ENCODE assay signal across 8 cellular contexts in the genomic region with DNA sequence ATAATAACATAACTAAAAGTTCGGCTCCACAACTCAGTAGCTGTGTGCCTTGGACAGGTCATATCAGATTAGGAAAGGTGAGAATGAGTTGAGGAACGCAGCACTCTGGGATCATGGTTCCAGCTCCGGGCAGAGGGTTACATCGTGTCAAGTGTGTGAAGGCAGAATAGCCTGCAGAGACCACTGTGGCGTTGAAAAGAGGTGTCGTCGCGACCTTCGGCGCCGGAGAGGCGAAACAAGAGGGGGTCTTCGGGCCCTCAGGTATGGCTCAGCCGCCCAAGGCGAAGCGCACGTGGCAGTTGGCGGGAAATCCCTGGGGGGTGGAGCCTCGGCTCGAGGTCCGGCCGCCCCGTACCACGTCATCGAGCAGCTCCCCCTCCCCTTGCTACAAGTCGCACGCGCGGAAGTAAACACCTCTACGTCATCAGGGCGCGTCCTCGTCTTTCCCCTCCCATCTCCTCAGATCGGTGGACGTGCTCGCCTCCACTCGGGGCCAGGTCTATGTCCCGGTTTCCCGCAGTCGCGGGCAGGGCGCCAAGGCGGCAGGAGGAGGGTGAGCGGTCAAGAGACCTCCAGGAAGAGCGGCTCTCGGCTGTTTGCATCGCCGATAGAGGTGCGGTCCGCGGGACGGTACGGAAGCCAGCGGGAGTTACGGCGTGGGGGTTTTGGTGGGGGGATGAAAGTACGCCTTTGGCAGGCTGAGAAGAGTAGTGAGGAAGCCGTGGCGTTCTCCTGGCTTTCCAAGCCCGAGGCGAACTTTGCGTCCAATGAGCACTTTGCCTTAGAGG. TPM values are rescaled to one million over a fixed set of nuclear protein-coding genes. Genes with fewer than 3 reads are reported as not detected.
DNase-seq lines count a peak whose midpoint lies in the region; ATAC-seq and TF ChIP-seq lines count a peak whose summit lies in the region.

A gene with protein sequence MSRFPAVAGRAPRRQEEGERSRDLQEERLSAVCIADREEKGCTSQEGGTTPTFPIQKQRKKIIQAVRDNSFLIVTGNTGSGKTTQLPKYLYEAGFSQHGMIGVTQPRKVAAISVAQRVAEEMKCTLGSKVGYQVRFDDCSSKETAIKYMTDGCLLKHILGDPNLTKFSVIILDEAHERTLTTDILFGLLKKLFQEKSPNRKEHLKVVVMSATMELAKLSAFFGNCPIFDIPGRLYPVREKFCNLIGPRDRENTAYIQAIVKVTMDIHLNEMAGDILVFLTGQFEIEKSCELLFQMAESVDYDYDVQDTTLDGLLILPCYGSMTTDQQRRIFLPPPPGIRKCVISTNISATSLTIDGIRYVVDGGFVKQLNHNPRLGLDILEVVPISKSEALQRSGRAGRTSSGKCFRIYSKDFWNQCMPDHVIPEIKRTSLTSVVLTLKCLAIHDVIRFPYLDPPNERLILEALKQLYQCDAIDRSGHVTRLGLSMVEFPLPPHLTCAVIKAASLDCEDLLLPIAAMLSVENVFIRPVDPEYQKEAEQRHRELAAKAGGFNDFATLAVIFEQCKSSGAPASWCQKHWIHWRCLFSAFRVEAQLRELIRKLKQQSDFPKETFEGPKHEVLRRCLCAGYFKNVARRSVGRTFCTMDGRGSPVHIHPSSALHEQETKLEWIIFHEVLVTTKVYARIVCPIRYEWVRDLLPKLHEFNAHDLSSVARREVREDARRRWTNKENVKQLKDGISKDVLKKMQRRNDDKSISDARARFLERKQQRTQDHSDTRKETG (plus strand): TSS at position 440 of the 788 bp plus-strand sequence. CDS start 62 bp downstream, at position 502.

- peaks cover 14 to 19% (median 15%) of the 10 kb centered on the region in 3 donors for H3K4me1 Mint-ChIP-seq in IgD-negative memory B cell

- no peaks in the 10 kb centered on the region for H3K9me3 ChIP-seq in mononuclear cell (ENCODE audit: low read depth, low read length)

- H3K4me3 ChIP-seq in epithelial cell of esophagus (ENCODE audit: low read length) (peak within 1 kb of the TSS; percentile 99), mononuclear cell (ENCODE audit: low read length) (peak within 1 kb of the TSS; percentile 86)

- H3K4me1 ChIP-seq in mononuclear cell (ENCODE audit: insufficient read depth, low read length) = peaks cover 15% of the 10 kb centered on the region

- H3K4me3 Mint-ChIP-seq in IgD-negative memory B cell = peak within 1 kb of the TSS; percentile 96 to 100 (median 100)

- ATAC-seq in GM21447 (IDR thresholded peaks at IDR 0.05; ENCODE audit: unreplicated experiment) = peak; percentile 84

- no peaks in the 10 kb centered on the region for H3K27me3 Mint-ChIP-seq in IgD-negative memory B cell

- peak within 1 kb of the TSS; percentile 92 to 100 (median 98) for H3K27ac Mint-ChIP-seq in IgD-negative memory B cell

- no peaks in the 10 kb centered on the region for H3K36me3 Mint-ChIP-seq in IgD-negative memory B cell

- TF ChIP-seq CTCF in epithelial cell of esophagus (IDR thresholded peaks at IDR 0.05; ENCODE audit: insufficient read depth, low read depth, low read length, missing control alignments) = no peak

- no peaks in the 10 kb centered on the region for H3K27me3 ChIP-seq in mononuclear cell (ENCODE audit: insufficient read depth, low read length)

- H3K9me3 Mint-ChIP-seq in IgD-negative memory B cell = no peaks in the 10 kb centered on the region

- DNase-seq in COR-L47 (lab: John Stamatoyannopoulos, UW) = peak; percentile 92
- DNase-seq in OCI-M1 (lab: John Stamatoyannopoulos, UW) = peak; percentile 94
- DNase-seq in activated T-cell treated with anti-CD3 and anti-CD28 coated beads for 24 hours (ENCODE audit: low read depth) = peak; percentile 92
- DNase-seq in epithelial cell of esophagus (ENCODE audit: low read depth) = peak; percentile 96
- DNase-seq in stimulated activated CD8-positive, alpha-beta memory T cell treated with anti-CD3 and anti-CD28 coated beads, Interleukin-2, amount 100 ng/mL, for 48 hours (ENCODE audit: low read depth in 2 of 2) = peak; percentile 85 to 94

RNA-seq across cellular contexts. Expression of the gene that starts here (rescaled TPM):
- 17.6 TPM for polyA plus RNA-seq in IgD-negative memory B cell
- total RNA-seq in mononuclear cell = 85.1 TPM

Comparison
In these comparisons a context has a peak if more than half of its experiments do, and no peak if none do; other contexts are left out.
1. Peak in every context shown above with its lines: DNase-seq, ATAC-seq and H3K4me3 ChIP-seq.